8 cellular contexts compared by ENCODE assay signal in genomic region chr12:63068857-63069442, GRCh38.
DNase-seq lines count a peak whose midpoint lies in the region; ATAC-seq and TF ChIP-seq lines count a peak whose summit lies in the region.

No MANE protein-coding gene starts in this region.

- peak; percentile 44 for ATAC-seq in GM18909 (IDR thresholded peaks at IDR 0.05; ENCODE audit: poor library complexity, unreplicated experiment)
- ATAC-seq in left lobe of liver = peak; percentile 45
- ATAC-seq in sciatic nerve = no peak
- ATAC-seq in HG03439 (IDR thresholded peaks at IDR 0.05; ENCODE audit: unreplicated experiment) = no peak

- DNase-seq in AG09319 (ENCODE audit: extremely low read depth, low read depth) (peak; percentile 37), NCI-H2107 treated with DMSO at 0.1 percent for 48 hours (lab: John Stamatoyannopoulos, UW; ENCODE audit: unreplicated experiment) (peak; percentile 80), amniotic stem cell (lab: John Stamatoyannopoulos, UW) (peak; percentile 66), left lobe of liver (ENCODE audit: low spot score) (no peak), sciatic nerve (ENCODE audit: low spot score) (no peak)
- DNase-seq in activated CD8-positive, alpha-beta memory T cell treated with anti-CD3 and anti-CD28 coated beads, Interleukin-2, amount 50 U/mL, for 4 hours = no peak

- intact Hi-C loops in sciatic nerve (cut with DNase I) = loop anchor here (5.0 kb wide), 1 partner anchor 637 kb away; no protein-coding TSS in a partner anchor

- TF ChIP-seq CTCF in AG09319 (IDR thresholded peaks at IDR 0.05; ENCODE audit: low read depth, low read length) = peak; percentile 61

Comparison
In these comparisons a context has a peak if more than half of its experiments do, and no peak if none do; other contexts are left out.
1. DNase-seq: peak in AG09319 (single experiment), NCI-H2107 treated with DMSO at 0.1 percent for 48 hours (single experiment) and amniotic stem cell (single experiment); none in left lobe of liver (single experiment), activated CD8-positive, alpha-beta memory T cell treated with anti-CD3 and anti-CD28 coated beads, Interleukin-2, amount 50 U/mL, for 4 hours (single experiment) and sciatic nerve (single experiment).
2. ATAC-seq: peak in GM18909 (single experiment) and left lobe of liver (single experiment); none in sciatic nerve (single experiment) and HG03439 (single experiment).